ENCODE assay signal across 16 cellular contexts in the genomic region with DNA sequence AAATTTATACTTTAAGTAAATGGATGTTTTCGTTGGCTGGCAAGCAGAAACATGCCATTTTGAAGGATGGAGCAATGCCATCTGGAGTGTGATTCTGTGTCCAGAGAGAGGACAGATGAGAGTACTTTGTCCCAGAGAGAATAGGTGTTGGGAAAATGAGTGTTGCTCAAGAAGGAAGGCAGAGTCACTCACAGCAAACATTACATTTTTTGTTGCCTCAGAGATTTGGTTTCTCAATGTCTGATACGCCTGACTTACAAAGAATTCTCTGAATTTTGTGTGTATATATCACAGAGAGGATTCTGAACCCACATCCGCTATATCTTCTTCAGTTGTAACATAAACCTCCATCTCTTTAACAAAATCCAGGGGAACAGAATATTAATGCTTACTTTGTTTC.
DNase-seq lines count a peak whose midpoint lies in the region; TF ChIP-seq lines count a peak whose summit lies in the region.
"Had no signal": no experiment of that assay in that cellular context is flagged by ENCODE, and none has a peak within 500 bp of the region (broad histone marks: within the 10 kb centered on the region; RNA-seq: fewer than 3 reads in every experiment).

No MANE protein-coding gene starts in this region.

- CTCF ChIA-PET in activated CD4-positive, alpha-beta memory T cell treated with anti-CD3 and anti-CD28 coated beads, Interleukin-2, amount 10 ng/mL, durations not matched to agents 7 days and 5 days (lab: Charles Lee) = no interaction called here

- peaks cover 6% of the 10 kb centered on the region for H3K9me3 Mint-ChIP-seq in nephron
- peaks cover 6% of the 10 kb centered on the region for H3K9me3 Mint-ChIP-seq in activated CD4-positive, alpha-beta memory T cell treated with anti-CD3 and anti-CD28 coated beads, Interleukin-2, amount 10 ng/mL, durations not matched to agents 7 days and 5 days
- H3K9me3 Mint-ChIP-seq: activated T-helper 1 cell treated with anti-CD3 and anti-CD28 coated beads, Interleukin-12 subunit alpha, Interleukin-12 subunit beta, Interleukin-2, Interleukin-4 antibody, amounts not matched to agents 30 ng/mL and 10 ng/mL and 1 ng/mL, durations not matched to agents 14 hours and 24 hours and 36 hours had no signal

- POLR2A ChIA-PET in activated CD4-positive, alpha-beta memory T cell treated with anti-CD3 and anti-CD28 coated beads, Interleukin-2, amount 10 ng/mL, durations not matched to agents 7 days and 5 days (lab: Charles Lee) = no interaction called here

- H3K9me3 ChIP-seq in esophagus muscularis mucosa (peaks cover 0 to 7% (median 2%) of the 10 kb centered on the region in 4 donors), sigmoid colon (peaks cover 0 to 2% (median 0%) of the 10 kb centered on the region in 4 donors)
- H3K9me3 ChIP-seq: mucosa of descending colon had no signal

- H3K4me3 ChIP-seq in esophagus muscularis mucosa (no peak overlapping the region), sigmoid colon (no peak overlapping the region)
- H3K4me3 ChIP-seq: dorsolateral prefrontal cortex, mucosa of descending colon had no signal

- H3K36me3 ChIP-seq in esophagus muscularis mucosa = no peaks in the 10 kb centered on the region
- H3K36me3 ChIP-seq in sigmoid colon = no peaks in the 10 kb centered on the region

- peak overlapping the region in 3 of 4 donors; percentile 4 to 41 (median 6) for H3K27ac ChIP-seq in esophagus muscularis mucosa (replicated peaks in 1 of 4)
- peak overlapping the region in 1 of 4 donors; percentile 17 for H3K27ac ChIP-seq in sigmoid colon
- H3K27ac ChIP-seq: dorsolateral prefrontal cortex had no signal

- H3K36me3 Mint-ChIP-seq in nephron (ENCODE audit: low read depth) = no peaks in the 10 kb centered on the region
- no peaks in the 10 kb centered on the region for H3K36me3 Mint-ChIP-seq in activated CD4-positive, alpha-beta memory T cell treated with anti-CD3 and anti-CD28 coated beads, Interleukin-2, amount 10 ng/mL, durations not matched to agents 7 days and 5 days (ENCODE audit: low read depth)
- H3K36me3 Mint-ChIP-seq: IgD-negative memory B cell, type B pancreatic cell had no signal

- 52% methylated on average over 3 of the region's 3 CpGs for WGBS in esophagus muscularis mucosa
- 63 to 75% methylated on average over 3 of the region's 3 CpGs for WGBS in sigmoid colon, 2 donors

- peaks cover 14% of the 10 kb centered on the region for H3K4me1 Mint-ChIP-seq in nephron
- no peaks in the 10 kb centered on the region for H3K4me1 Mint-ChIP-seq in activated CD4-positive, alpha-beta memory T cell treated with anti-CD3 and anti-CD28 coated beads, Interleukin-2, amount 10 ng/mL, durations not matched to agents 7 days and 5 days
- H3K4me1 Mint-ChIP-seq: T-helper 17 cell had no signal

- TF ChIP-seq POLR2A in esophagus muscularis mucosa (IDR thresholded peaks at IDR 0.05; ENCODE audit: low read depth) = no peak
- no peak for TF ChIP-seq POLR2A in sigmoid colon (IDR thresholded peaks at IDR 0.05)

- no peak overlapping the region for H3K4me3 Mint-ChIP-seq in nephron
- H3K4me3 Mint-ChIP-seq in activated CD4-positive, alpha-beta memory T cell treated with anti-CD3 and anti-CD28 coated beads, Interleukin-2, amount 10 ng/mL, durations not matched to agents 7 days and 5 days = no peak overlapping the region
- H3K4me3 Mint-ChIP-seq: activated T-helper 1 cell treated with anti-CD3 and anti-CD28 coated beads, Interleukin-12 subunit alpha, Interleukin-12 subunit beta, Interleukin-2, Interleukin-4 antibody, amounts not matched to agents 30 ng/mL and 10 ng/mL and 1 ng/mL, durations not matched to agents 14 hours and 24 hours and 36 hours; IgD-negative memory B cell; T-helper 17 cell; type B pancreatic cell had no signal

- intact Hi-C loops in esophagus muscularis mucosa (cut with DNase I) (no loop called here), sigmoid colon (cut with DNase I) (no loop called here)

- TF ChIP-seq CTCF in esophagus muscularis mucosa (IDR thresholded peaks at IDR 0.05) = no peak
- no peak for TF ChIP-seq CTCF in nephron (IDR thresholded peaks at IDR 0.05; ENCODE audit: unreplicated experiment in 3 of 3)
- TF ChIP-seq CTCF in sigmoid colon (IDR thresholded peaks at IDR 0.05) = no peak

- H3K27me3 ChIP-seq in esophagus muscularis mucosa (no peaks in the 10 kb centered on the region), sigmoid colon (no peaks in the 10 kb centered on the region)
- H3K27me3 ChIP-seq: dorsolateral prefrontal cortex had no signal

- H3K27ac Mint-ChIP-seq in nephron = peak overlapping the region; percentile 64 to 83 (median 75)
- H3K27ac Mint-ChIP-seq in activated CD4-positive, alpha-beta memory T cell treated with anti-CD3 and anti-CD28 coated beads, Interleukin-2, amount 10 ng/mL, durations not matched to agents 7 days and 5 days = no peak overlapping the region
- H3K27ac Mint-ChIP-seq: activated T-helper 1 cell treated with anti-CD3 and anti-CD28 coated beads, Interleukin-12 subunit alpha, Interleukin-12 subunit beta, Interleukin-2, Interleukin-4 antibody, amounts not matched to agents 30 ng/mL and 10 ng/mL and 1 ng/mL, durations not matched to agents 14 hours and 24 hours and 36 hours; IgD-negative memory B cell; T-helper 17 cell; type B pancreatic cell had no signal

- H3K27me3 Mint-ChIP-seq in nephron (ENCODE audit: low read depth) = no peaks in the 10 kb centered on the region
- no peaks in the 10 kb centered on the region for H3K27me3 Mint-ChIP-seq in activated CD4-positive, alpha-beta memory T cell treated with anti-CD3 and anti-CD28 coated beads, Interleukin-2, amount 10 ng/mL, durations not matched to agents 7 days and 5 days
- H3K27me3 Mint-ChIP-seq: IgD-negative memory B cell, T-helper 17 cell, type B pancreatic cell had no signal

- TF ChIP-seq EP300 in esophagus muscularis mucosa (IDR thresholded peaks at IDR 0.05) (no peak), sigmoid colon (IDR thresholded peaks at IDR 0.05) (no peak)

- DNase-seq in AG20443 (ENCODE audit: low spot score) = peak; percentile 29
- peak; percentile 62 for DNase-seq in NCI-H446 treated with DMSO at 0.1 percent for 48 hours (lab: John Stamatoyannopoulos, UW)
- no peak for DNase-seq in esophagus muscularis mucosa (ENCODE audit: extremely low spot score)
- DNase-seq in stimulated activated CD8-positive, alpha-beta memory T cell treated with anti-CD3 and anti-CD28 coated beads, Interleukin-4, amount 100 ng/mL, for 48 hours = no peak
- no peak for DNase-seq in sigmoid colon
- DNase-seq in activated CD4-positive, alpha-beta memory T cell treated with anti-CD3 and anti-CD28 coated beads, Interleukin-2, amount 10 ng/mL, durations not matched to agents 7 days and 5 days = no peak
- DNase-seq in DMS114 treated with DMSO at 0.1 percent for 48 hours (lab: John Stamatoyannopoulos, UW; ENCODE audit: unreplicated experiment) = no peak
- DNase-seq: activated CD4-positive, alpha-beta T cell treated with anti-CD3 and anti-CD28 coated beads for 4 hours; dorsolateral prefrontal cortex; mucosa of descending colon; NCI-H510A treated with DMSO at 0.1 percent for 48 hours; T-helper 17 cell had no signal

- H3K4me1 ChIP-seq in esophagus muscularis mucosa (peaks cover 0 to 23% (median 18%) of the 10 kb centered on the region in 4 donors), sigmoid colon (no peaks in the 10 kb centered on the region)

Comparison
In these comparisons a context has a peak if more than half of its experiments do, and no peak if none do; other contexts are left out.
1. DNase-seq: peak in AG20443 (single experiment) and NCI-H446 treated with DMSO at 0.1 percent for 48 hours (single experiment); none in esophagus muscularis mucosa (single experiment), stimulated activated CD8-positive, alpha-beta memory T cell treated with anti-CD3 and anti-CD28 coated beads, Interleukin-4, amount 100 ng/mL, for 48 hours (single experiment), sigmoid colon (single experiment), activated CD4-positive, alpha-beta memory T cell treated with anti-CD3 and anti-CD28 coated beads, Interleukin-2, amount 10 ng/mL, durations not matched to agents 7 days and 5 days (single experiment) and DMS114 treated with DMSO at 0.1 percent for 48 hours (single experiment).